Comparison of ENCODE assay signal across 8 cellular contexts in the genomic region with DNA sequence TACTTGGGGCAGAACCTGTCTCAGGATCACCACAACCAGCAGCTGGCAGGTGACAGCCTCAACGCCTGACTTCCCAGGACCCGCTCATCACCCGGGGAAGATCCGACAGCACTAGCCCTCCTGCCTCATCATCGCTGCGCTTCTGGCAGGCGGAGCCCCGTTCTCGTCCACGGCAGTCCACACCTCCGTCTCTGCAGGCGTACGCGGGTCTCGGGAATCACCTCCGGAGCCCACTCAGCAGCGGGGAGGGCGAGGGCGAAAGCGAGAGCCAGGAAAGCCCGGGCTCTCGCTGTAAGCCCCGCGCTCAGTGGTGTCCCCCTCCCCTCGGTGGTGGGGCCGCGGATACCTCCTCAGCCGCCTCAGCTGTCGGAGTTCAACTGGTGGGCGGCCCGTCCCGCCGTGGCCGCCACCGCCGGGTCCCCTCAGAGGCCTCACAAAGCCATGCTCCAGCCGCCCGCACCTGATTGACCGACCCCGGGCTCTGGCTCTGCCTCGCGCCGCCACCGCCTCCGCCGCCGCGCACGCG. TPM values are rescaled to one million over a fixed set of nuclear protein-coding genes. Genes with fewer than 3 reads are reported as not detected.
DNase-seq lines count a peak whose midpoint lies in the region; ATAC-seq and TF ChIP-seq lines count a peak whose summit lies in the region.

No MANE protein-coding gene starts in this region.

- peaks cover 8 to 24% (median 15%) of the 10 kb centered on the region in 3 donors for H3K4me1 Mint-ChIP-seq in IgD-negative memory B cell

- peak overlapping the region; percentile 78 to 83 (median 80) for H3K27ac ChIP-seq in gastroesophageal sphincter

- no peak for TF ChIP-seq POLR2A in gastroesophageal sphincter (IDR thresholded peaks at IDR 0.05)

- 0% methylated on average over 3 of the region's 50 CpGs; no CpG with 5 or more reads in 1 of the 2 donors for WGBS in gastroesophageal sphincter (ENCODE audit: low coverage in 1 of 2), 2 donors

- no peaks in the 10 kb centered on the region for H3K9me3 ChIP-seq in ES-I3 (ENCODE audit: control insufficient read depth, insufficient read depth, low read length)
- no peaks in the 10 kb centered on the region for H3K9me3 ChIP-seq in gastroesophageal sphincter

- ATAC-seq in GM21447 (IDR thresholded peaks at IDR 0.05; ENCODE audit: unreplicated experiment) (peak; percentile 36), gastroesophageal sphincter (no peak), HG03469 (IDR thresholded peaks at IDR 0.05; ENCODE audit: unreplicated experiment) (no peak)

- no peaks in the 10 kb centered on the region for H3K27me3 ChIP-seq in gastroesophageal sphincter

- H3K4me3 ChIP-seq in gastroesophageal sphincter (peak overlapping the region; percentile 69 to 97), retinal pigment epithelial cell (ENCODE audit: low read length) (peak overlapping the region; percentile 62)

- no peaks in the 10 kb centered on the region for H3K36me3 Mint-ChIP-seq in IgD-negative memory B cell

- peak; percentile 60 for DNase-seq in activated CD8-positive, alpha-beta memory T cell treated with anti-CD3 and anti-CD28 coated beads, Interleukin-2, amount 50 U/mL, for 48 hours
- no peak for DNase-seq in retinal pigment epithelial cell (ENCODE audit: low read depth)
- no peak for DNase-seq in hepatic stellate cell (ENCODE audit: low spot score)

- no peaks in the 10 kb centered on the region for H3K9me3 Mint-ChIP-seq in IgD-negative memory B cell

- peak overlapping the region; percentile 82 to 91 (median 86) for H3K4me3 Mint-ChIP-seq in IgD-negative memory B cell

- H3K36me3 ChIP-seq in ES-I3 (ENCODE audit: insufficient read depth, low read length) = no peaks in the 10 kb centered on the region; the same call in 1 of the 2 replicates
- H3K36me3 ChIP-seq in gastroesophageal sphincter = no peaks in the 10 kb centered on the region

- H3K4me1 ChIP-seq in ES-I3 (ENCODE audit: insufficient read depth, low read length) = no peaks in the 10 kb centered on the region
- H3K4me1 ChIP-seq in gastroesophageal sphincter = no peaks in the 10 kb centered on the region

- H3K27me3 Mint-ChIP-seq in IgD-negative memory B cell = peaks cover 1% of the 10 kb centered on the region

- TF ChIP-seq CTCF in gastroesophageal sphincter (IDR thresholded peaks at IDR 0.05) (no peak), retinal pigment epithelial cell (conservative IDR thresholded peaks at IDR 0.05; ENCODE audit: low read depth, low read length) (no peak)

- H3K9ac ChIP-seq in ES-I3 (ENCODE audit: low read depth, low read length) = peak overlapping the region; percentile 67; the same call in 1 of the 2 replicates

- TF ChIP-seq EP300 in gastroesophageal sphincter (IDR thresholded peaks at IDR 0.05) = no peak

- H3K27ac Mint-ChIP-seq in IgD-negative memory B cell = peak overlapping the region; percentile 23 to 86 (median 86)

RNA-seq across cellular contexts. Expression of gene CNKSR2, which starts 0.5 kb away (rescaled TPM):
- polyA plus RNA-seq in IgD-negative memory B cell = 4.0 TPM
- total RNA-seq in gastroesophageal sphincter = 10 to 100 TPM in 3 of 4 donors, 1 to 10 TPM in 1; 7.9 to 55.3 (median 20.6) TPM
